8 cellular contexts compared by ENCODE assay signal in genomic region chr20:47786763-47787107, GRCh38. TPM values are rescaled to one million over a fixed set of nuclear protein-coding genes. Genes with fewer than 3 reads are reported as not detected.
DNase-seq lines count a peak whose midpoint lies in the region; ATAC-seq, FAIRE-seq and TF ChIP-seq lines count a peak whose summit lies in the region.

No MANE protein-coding gene starts in this region.

- BruUV-seq in HepG2 (replicated peaks; lab: Mats Ljungman, UMichigan): TSS peak; percentile 73

- CTCF ChIA-PET in HepG2 (lab: Yijun Ruan, JAX; ENCODE audit: low intra/inter-chr PET ratio, low total read pairs): interaction anchor here (1.2 to 2.3 kb wide), 3 partner anchors 109 to 834 kb away, joined by 4 to 30 read pairs (median 4); no protein-coding TSS in a partner anchor

- no peak for TF ChIP-seq POLR2A in HepG2 (IDR thresholded peaks at IDR 0.05; ENCODE audit: insufficient read depth in 1 of 2, low read depth in 2 of 2, low read length in 2 of 2)
- no peak for TF ChIP-seq POLR2A in right lobe of liver (IDR thresholded peaks at IDR 0.05)
- TF ChIP-seq POLR2A in vagina (IDR thresholded peaks at IDR 0.05): no peak
- TF ChIP-seq POLR2A in H54 (IDR thresholded peaks at IDR 0.05; ENCODE audit: low read depth, low read length): no peak

- H3K4me1 ChIP-seq in HepG2 (ENCODE audit: insufficient read depth, low read length) (peaks cover 42% of the 10 kb centered on the region), right lobe of liver (peaks cover 0 to 16% (median 2%) of the 10 kb centered on the region in 4 donors), muscle layer of colon (ENCODE audit: insufficient read depth, low read length) (peaks cover 38% of the 10 kb centered on the region), vagina (peaks cover 54% of the 10 kb centered on the region)

- POLR2A ChIA-PET in HepG2 (lab: Yijun Ruan, JAX): interaction anchor here (1.1 kb wide), 1 partner anchor 834 kb away, joined by 3 read pairs; no protein-coding TSS in a partner anchor

- H3K79me2 ChIP-seq in HepG2 (ENCODE audit: insufficient read depth, low read length): no peaks in the 10 kb centered on the region

- intact Hi-C loops in HepG2 (cut with micrococcal nuclease; ENCODE audit: unreplicated experiment): loop anchor here (1.0 to 5.0 kb wide), 4 partner anchors 61 to 835 kb away; no protein-coding TSS in a partner anchor
- intact Hi-C loops in right lobe of liver (cut with DNase I): loop anchor here in 1 of 2 donors (10.0 kb wide), 1 partner anchor 112 kb away; no protein-coding TSS in a partner anchor
- intact Hi-C loops in dorsolateral prefrontal cortex (cut with DNase I): loop anchor here (1.0 to 10.0 kb wide), 3 partner anchors 59 to 834 kb away; no protein-coding TSS in a partner anchor
- intact Hi-C loops in vagina (cut with DNase I): loop anchor here (5.0 to 10.0 kb wide), 4 partner anchors 62 to 836 kb away; no protein-coding TSS in a partner anchor

- no peak; the same call in 2 of the 3 replicates for ATAC-seq in HepG2
- no peak for ATAC-seq in right lobe of liver

- TF ChIP-seq RAD21 in HepG2 (CRISPR knock-in tag; IDR thresholded peaks at IDR 0.05): no peak

- no peak for TF ChIP-seq EP300 in HepG2 (IDR thresholded peaks at IDR 0.05; ENCODE audit: low read depth in 2 of 2, low read length in 2 of 2)
- no peak for TF ChIP-seq EP300 in HepG2 (CRISPR knock-in tag; IDR thresholded peaks at IDR 0.05; ENCODE audit: borderline replicate concordance)

- H3K27me3 ChIP-seq in HepG2 (ENCODE audit: control insufficient read depth in 1 of 2, insufficient read depth in 2 of 2, low read length in 2 of 2) (peaks cover 6 to 52% of the 10 kb centered on the region in 2 experiments; a peak in 4 of 5 replicates), right lobe of liver (no peaks in the 10 kb centered on the region), dorsolateral prefrontal cortex (peaks cover 0 to 32% (median 10%) of the 10 kb centered on the region in 45 donors), muscle layer of colon (ENCODE audit: control insufficient read depth in 1 of 2, insufficient read depth in 2 of 2, low read length in 2 of 2) (no peaks in the 10 kb centered on the region), vagina (no peaks in the 10 kb centered on the region)

- peak overlapping the region; percentile 100 for H3K4me2 ChIP-seq in HepG2 (ENCODE audit: low read depth, low read length)

- DNase-seq in HepG2 (ENCODE audit: low spot score) (no peak), right lobe of liver (no peak), dorsolateral prefrontal cortex (no peak), vagina (ENCODE audit: extremely low spot score in 2 of 2) (no peak), H54 (ENCODE audit: insufficient read length, low spot score) (no peak), mesenteric fat pad (ENCODE audit: low spot score) (no peak)
- DNase-seq in activated effector memory CD4-positive, alpha-beta T cell treated with Interleukin-2 at 50 U/mL for 16 hours: no peak

- H3K27ac ChIP-seq in HepG2 (ENCODE audit: extremely low read length, insufficient read depth, low read length) (no peak overlapping the region), right lobe of liver (peak overlapping the region in 1 of 3 donors; percentile 30), dorsolateral prefrontal cortex (peak overlapping the region in 18 of 59 donors; percentile 5 to 81 (median 64)), muscle layer of colon (ENCODE audit: low read depth, low read length) (peak overlapping the region; percentile 83), vagina (peak overlapping the region; percentile 92)

- H3K9ac ChIP-seq in HepG2 (ENCODE audit: insufficient read depth, low read depth, low read length): no peak overlapping the region
- peak overlapping the region; percentile 35 for H3K9ac ChIP-seq in muscle layer of colon (ENCODE audit: low read length)

- H4K20me1 ChIP-seq in HepG2 (ENCODE audit: insufficient read depth, low read length): no peaks in the 10 kb centered on the region

- H3K9me3 ChIP-seq in HepG2 (ENCODE audit: low read length) (no peaks in the 10 kb centered on the region), right lobe of liver (no peaks in the 10 kb centered on the region), muscle layer of colon (ENCODE audit: low read length) (no peaks in the 10 kb centered on the region), vagina (no peaks in the 10 kb centered on the region)

- 3% methylated on average over 6 of the region's 6 CpGs for WGBS in HepG2 (ENCODE audit: low lambda C conversion rate)
- 10% methylated on average over 5 of the region's 6 CpGs for WGBS in right lobe of liver (ENCODE audit: insufficient coverage, low coverage, low lambda C conversion rate, missing lambda C conversion rate)

- H2AFZ ChIP-seq in HepG2 (ENCODE audit: low read length): no peak overlapping the region

- H3K36me3 ChIP-seq in HepG2 (replicated peaks in 1 of 2; ENCODE audit: control insufficient read depth in 1 of 2, insufficient read depth in 2 of 2, low read length in 2 of 2) (no peaks in the 10 kb centered on the region), right lobe of liver (no peaks in the 10 kb centered on the region), muscle layer of colon (ENCODE audit: insufficient read depth, low read length) (no peaks in the 10 kb centered on the region), vagina (no peaks in the 10 kb centered on the region)

- H3K4me3 ChIP-seq in HepG2 (replicated peaks in 1 of 3; ENCODE audit: insufficient read depth in 1 of 3, low read depth in 2 of 3, low read length in 3 of 3) (peak overlapping the region in 2 of 3 experiments; percentile 53 to 76; a peak in 2 of 6 replicates), right lobe of liver (no peak overlapping the region), dorsolateral prefrontal cortex (peak overlapping the region in 48 of 59 donors; percentile 43 to 73 (median 59)), muscle layer of colon (ENCODE audit: low read depth in 1 of 2, low read length in 2 of 2) (no peak overlapping the region), vagina (peak overlapping the region; percentile 66)

- FAIRE-seq in HepG2 (lab: Jason Lieb, UNC): peak; percentile 8
- FAIRE-seq in H54 (lab: Jason Lieb, UNC): no peak

- in situ Hi-C loops in HepG2 (cut with HindIII; ENCODE audit: extremely low pct_ligation_motif_present, low pct_unique_long_range_greater_than_20kb): loop anchor here (5.0 kb wide), 1 partner anchor 836 kb away; no protein-coding TSS in a partner anchor

- TF ChIP-seq CTCF in HepG2 (CRISPR knock-in tag; IDR thresholded peaks at IDR 0.05) (no peak), right lobe of liver (IDR thresholded peaks at IDR 0.05) (no peak), dorsolateral prefrontal cortex (IDR thresholded peaks at IDR 0.05 in 54 of 56, conservative IDR thresholded peaks at IDR 0.05 in 2 of 56; ENCODE audit: low read depth in 1 of 56, partially characterized antibody in 56 of 56) (peak in 9 of 56 donors; percentile 11 to 43 (median 24)), vagina (IDR thresholded peaks at IDR 0.05) (peak in 1 of 3 experiments; percentile 18)

TF ChIP-seq in HepG2, 621 proteins besides CTCF, POLR2A, EP300 and RAD21 (continues in another document):
- TF ChIP-seq TBX2 (CRISPR knock-in tag; IDR thresholded peaks at IDR 0.05; ENCODE audit: borderline replicate concordance) (peak; percentile 40), ZNF788 (CRISPR knock-in tag; IDR thresholded peaks at IDR 0.05; ENCODE audit: borderline replicate concordance) (0 out of 2 replicates have a peak, but pooled peaks have one; percentile 48), REXO4 (CRISPR knock-in tag; IDR thresholded peaks at IDR 0.05; ENCODE audit: borderline replicate concordance) (no peak), ZFP41 (CRISPR knock-in tag; IDR thresholded peaks at IDR 0.05; ENCODE audit: borderline replicate concordance) (0 out of 2 replicates have a peak, but pooled peaks have one; percentile 4), NFATC3 (CRISPR knock-in tag; IDR thresholded peaks at IDR 0.05) (no peak), GATA4 (IDR thresholded peaks at IDR 0.05; ENCODE audit: borderline replicate concordance, low read depth) (no peak), TOPORS (CRISPR knock-in tag; IDR thresholded peaks at IDR 0.05) (no peak), EHMT2 (IDR thresholded peaks at IDR 0.05; ENCODE audit: borderline replicate concordance, low read depth, low read length) (no peak)

RNA-seq across cellular contexts. Expression of gene SULF2, which starts 1.5 kb away (rescaled TPM):
- total RNA-seq in HepG2 (2016; rRNA removed; fragmentation: Illumina TruSeq; extraction: Trizol) (29.1 and 50.9 TPM in 2 replicates), right lobe of liver (10 to 100 TPM in 5 of 6 experiments, 1 to 10 TPM in 1; 6.1 to 92.0 (median 48.3) TPM), dorsolateral prefrontal cortex (10 to 100 TPM; 30.3 to 95.1 (median 57.4) TPM), vagina (157 TPM), mesenteric fat pad (68.7 TPM)
- 7.4 and 9.2 TPM in 2 replicates for total RNA-seq in HepG2 (2016; cell fraction: cytosol; rRNA removed; fragmentation: Illumina TruSeq; extraction: Trizol; ENCODE audit: low read depth)
- total RNA-seq in HepG2 (2016; cell fraction: insoluble cytoplasmic fraction; rRNA removed; fragmentation: Illumina TruSeq; extraction: Trizol): 22.2 and 47.3 TPM in 2 replicates
- 23.9 and 29.0 TPM in 2 replicates for total RNA-seq in HepG2 (2016; cell fraction: membrane; rRNA removed; fragmentation: Illumina TruSeq; extraction: Trizol)
- 55.3 and 65.2 TPM in 2 replicates for total RNA-seq in HepG2 (2016; cell fraction: nucleus; rRNA removed; fragmentation: Illumina TruSeq; extraction: Trizol)
- polyA plus RNA-seq in HepG2 (2011; rRNA removed): 7.2 and 9.3 TPM in 2 replicates
- 9.3 and 12.6 TPM in 2 replicates for polyA plus RNA-seq in HepG2 (2011; cell fraction: cytosol; rRNA removed)
- polyA plus RNA-seq in HepG2 (2011; cell fraction: nucleus; rRNA removed): 21.3 and 25.5 TPM in 2 replicates
- 5.1 and 11.0 TPM in 2 replicates for polyA plus RNA-seq in HepG2 (2012)
- 10.7 and 10.8 TPM in 2 replicates for polyA plus RNA-seq in HepG2 (2016; cell fraction: cytosol; fragmentation: Illumina TruSeq; extraction: Trizol; ENCODE audit: low read depth)
- 33.7 and 34.1 TPM in 2 replicates for polyA plus RNA-seq in HepG2 (2016; cell fraction: insoluble cytoplasmic fraction; fragmentation: Illumina TruSeq; extraction: Trizol; ENCODE audit: low read depth)
- 22.4 and 24.8 TPM in 2 replicates for polyA plus RNA-seq in HepG2 (2016; cell fraction: membrane; fragmentation: Illumina TruSeq; extraction: Trizol; ENCODE audit: low read depth)
- polyA plus RNA-seq in HepG2 (2016; cell fraction: nucleus; fragmentation: Illumina TruSeq; extraction: Trizol; ENCODE audit: insufficient read depth, low read depth): 96.6 and 101 TPM in 2 replicates
- polyA minus RNA-seq in HepG2 (2011; rRNA and poly(A)+ RNA removed; ENCODE audit: low replicate concordance): 51.1 TPM in 1 of 2 replicates, not detected in the other
- polyA minus RNA-seq in HepG2 (2011; cell fraction: cytosol; rRNA and poly(A)+ RNA removed): 16.7 and 17.7 TPM in 2 replicates
- 11.1 and 13.5 TPM in 2 replicates for polyA minus RNA-seq in HepG2 (2011; cell fraction: nucleus; rRNA and poly(A)+ RNA removed)

Comparison
In these comparisons a context has a peak if more than half of its experiments do, and no peak if none do; other contexts are left out.
1. H3K4me3 ChIP-seq: peak in HepG2 (2 of 3), dorsolateral prefrontal cortex (48 of 59) and vagina (2 of 2); none in right lobe of liver (0 of 3) and muscle layer of colon (0 of 2).